Comparison of ENCODE assay signal across 15 cellular contexts in the genomic region with DNA sequence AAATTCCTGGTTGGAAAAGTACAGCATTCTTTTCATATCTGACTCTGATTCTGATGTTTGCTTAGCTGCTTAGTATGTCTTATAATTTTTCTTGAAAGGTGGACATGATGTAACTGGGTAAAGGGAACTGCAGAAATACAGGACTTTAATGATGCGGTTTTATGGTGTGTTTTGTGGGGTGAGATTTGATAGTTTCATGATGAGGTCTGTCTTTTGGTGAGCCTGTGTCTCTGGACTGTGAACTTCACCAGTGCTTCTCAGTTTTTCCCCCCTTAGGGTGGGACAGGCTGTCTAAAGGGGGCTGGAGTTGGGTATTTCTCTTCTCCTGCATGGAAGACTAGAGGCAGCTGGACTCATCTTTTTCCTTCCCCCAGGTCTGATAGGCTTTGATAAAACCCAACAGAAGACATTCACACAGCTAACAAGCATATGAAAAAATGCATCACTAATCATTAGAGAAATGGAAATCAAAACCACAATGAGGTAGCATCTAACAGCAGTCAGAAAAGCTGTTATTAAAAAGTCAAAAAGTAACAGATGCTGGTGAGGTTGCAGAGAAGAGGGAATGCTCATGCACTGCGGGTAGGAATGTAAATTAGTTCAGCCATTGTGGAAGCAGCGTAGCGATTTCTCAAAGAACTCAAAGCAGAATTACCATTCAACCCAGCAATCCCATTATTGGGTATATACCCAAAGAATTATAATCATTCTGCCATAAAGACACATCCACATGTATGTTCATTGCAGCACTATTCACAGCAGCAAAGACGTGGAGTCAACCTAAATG.
DNase-seq lines count a peak whose midpoint lies in the region; ATAC-seq and TF ChIP-seq lines count a peak whose summit lies in the region.
"Had no signal": no experiment of that assay in that cellular context is flagged by ENCODE, and none has a peak within 500 bp of the region (broad histone marks: within the 10 kb centered on the region; RNA-seq: fewer than 3 reads in every experiment).

No MANE protein-coding gene starts in this region.

- no peak for ATAC-seq in GM18868 (IDR thresholded peaks at IDR 0.05; ENCODE audit: unreplicated experiment)
- ATAC-seq: left lobe of liver, Panc1 had no signal

- no peaks in the 10 kb centered on the region for H3K9me3 ChIP-seq in adipocyte (ENCODE audit: control insufficient read depth, low read length)
- H3K9me3 ChIP-seq: vagina had no signal

- TF ChIP-seq CTCF in AG09309 (IDR thresholded peaks at IDR 0.05; ENCODE audit: control insufficient read depth, insufficient read depth, low read depth, low read length, missing control alignments) (no peak), coronary artery (IDR thresholded peaks at IDR 0.05) (no peak)

- H3K27me3 Mint-ChIP-seq in immature natural killer cell (ENCODE audit: low read depth in 3 of 3) = peaks cover 0 to 5% (median 3%) of the 10 kb centered on the region in 3 donors

- H3K4me1 ChIP-seq in adipocyte (ENCODE audit: control insufficient read depth, insufficient read depth, low read length) = peaks cover 20% of the 10 kb centered on the region

- H3K27me3 ChIP-seq in adipocyte (replicated peaks; ENCODE audit: control insufficient read depth, insufficient read depth, low read length) = no peaks in the 10 kb centered on the region
- H3K27me3 ChIP-seq: vagina had no signal

- H3K9me3 Mint-ChIP-seq in immature natural killer cell = no peaks in the 10 kb centered on the region

- no peaks in the 10 kb centered on the region for H3K36me3 Mint-ChIP-seq in immature natural killer cell

- peaks cover 89 to 97% of the 10 kb centered on the region in 2 donors for H3K4me1 Mint-ChIP-seq in immature natural killer cell

- intact Hi-C loops in cardiac septum (cut with DNase I) = no loop called here

- H3K4me3 ChIP-seq in AG09309 (ENCODE audit: control insufficient read depth, low read depth, low read length) (no peak overlapping the region), adipocyte (ENCODE audit: low read length) (no peak overlapping the region), coronary artery (no peak overlapping the region)
- H3K4me3 ChIP-seq: vagina had no signal

- H3K4me3 Mint-ChIP-seq in immature natural killer cell = peak overlapping the region in 1 of 5 donors; percentile 0

- H3K27ac Mint-ChIP-seq in immature natural killer cell = peak overlapping the region in 4 of 6 donors; percentile 2 to 41 (median 14)

- DNase-seq in AG09309 (ENCODE audit: low read depth) = peak; percentile 18
- peak; percentile 8 for DNase-seq in GM03348 (ENCODE audit: low spot score)
- DNase-seq in adipocyte (ENCODE audit: low read depth) = peak; percentile 37
- DNase-seq in immature natural killer cell = no peak
- no peak for DNase-seq in stimulated activated CD4-positive, alpha-beta T cell treated with anti-CD3 and anti-CD28 coated beads, Interleukin-4, amount 100 ng/mL, for 1 hour
- DNase-seq in cardiac septum (ENCODE audit: low spot score) = no peak
- DNase-seq in coronary artery (ENCODE audit: low spot score) = no peak
- DNase-seq: activated CD4-positive, alpha-beta T cell treated with anti-CD3 and anti-CD28 coated beads, Interleukin-2, amount 50 U/mL, for 1 hour; central memory CD4-positive, alpha-beta T cell; DMS153; NCI-H1105 treated with DMSO at 0.1 percent for 48 hours had no signal

- H3K9ac ChIP-seq in adipocyte (ENCODE audit: low read length) = no peak overlapping the region

- no peaks in the 10 kb centered on the region for H3K36me3 ChIP-seq in adipocyte (ENCODE audit: control insufficient read depth, insufficient read depth, low read length, severe bottlenecking)
- H3K36me3 ChIP-seq: vagina had no signal

- no peak overlapping the region for H3K27ac ChIP-seq in coronary artery
- H3K27ac ChIP-seq: vagina had no signal

Comparison
In these comparisons a context has a peak if more than half of its experiments do, and no peak if none do; other contexts are left out.
1. DNase-seq: peak in AG09309 (single experiment), GM03348 (single experiment) and adipocyte (single experiment); none in immature natural killer cell (0 of 3), stimulated activated CD4-positive, alpha-beta T cell treated with anti-CD3 and anti-CD28 coated beads, Interleukin-4, amount 100 ng/mL, for 1 hour (single experiment), cardiac septum (single experiment) and coronary artery (single experiment).